In the genomic region with DNA sequence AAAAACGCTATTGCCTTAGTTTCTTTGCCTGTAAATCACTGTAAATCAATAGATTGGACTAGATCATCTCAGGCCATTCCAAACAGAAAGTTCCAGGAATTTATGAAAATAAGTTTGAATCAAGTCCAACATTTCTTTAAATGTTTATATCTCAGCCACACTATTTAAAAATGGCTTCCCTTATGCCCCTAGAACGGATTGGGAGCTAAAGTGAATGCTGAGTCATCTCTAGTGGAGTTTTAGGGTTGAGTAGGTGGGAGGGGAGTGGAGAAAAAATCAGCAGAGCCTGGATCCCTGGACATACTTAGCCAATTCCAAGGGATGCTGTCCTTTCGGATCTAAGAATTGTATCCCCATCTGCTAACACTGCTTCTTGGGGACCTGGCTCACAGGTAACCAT, we compare ENCODE assay signal across 2 cellular contexts.
TF ChIP-seq lines count a peak whose summit lies in the region.

No MANE protein-coding gene starts in this region.

TF ChIP-seq in IMR-90, 13 proteins besides CTCF, POLR2A, EP300 and RAD21:
- TF ChIP-seq FOS (IDR thresholded peaks at IDR 0.05; ENCODE audit: low read depth, low read length) (no peak), RCOR1 (IDR thresholded peaks at IDR 0.05; ENCODE audit: insufficient replicate concordance, low read length) (no peak), SMC3 (IDR thresholded peaks at IDR 0.05; ENCODE audit: low read depth, low read length) (no peak), NFE2L2 (IDR thresholded peaks at IDR 0.05; ENCODE audit: low read depth, low read length) (peak; percentile 65), MXI1 (IDR thresholded peaks at IDR 0.05; ENCODE audit: borderline replicate concordance, low read depth, low read length) (no peak), BHLHE40 (IDR thresholded peaks at IDR 0.05; ENCODE audit: low read depth, low read length) (no peak)
- TF ChIP-seq, protein P1, sequence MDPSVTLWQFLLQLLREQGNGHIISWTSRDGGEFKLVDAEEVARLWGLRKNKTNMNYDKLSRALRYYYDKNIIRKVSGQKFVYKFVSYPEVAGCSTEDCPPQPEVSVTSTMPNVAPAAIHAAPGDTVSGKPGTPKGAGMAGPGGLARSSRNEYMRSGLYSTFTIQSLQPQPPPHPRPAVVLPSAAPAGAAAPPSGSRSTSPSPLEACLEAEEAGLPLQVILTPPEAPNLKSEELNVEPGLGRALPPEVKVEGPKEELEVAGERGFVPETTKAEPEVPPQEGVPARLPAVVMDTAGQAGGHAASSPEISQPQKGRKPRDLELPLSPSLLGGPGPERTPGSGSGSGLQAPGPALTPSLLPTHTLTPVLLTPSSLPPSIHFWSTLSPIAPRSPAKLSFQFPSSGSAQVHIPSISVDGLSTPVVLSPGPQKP (IDR thresholded peaks at IDR 0.05; ENCODE audit: borderline replicate concordance, low read depth, low read length): no peak

TF ChIP-seq in K562, 482 proteins besides CTCF, POLR2A, EP300 and RAD21 (continues in another document):
- TF ChIP-seq, protein P2, sequence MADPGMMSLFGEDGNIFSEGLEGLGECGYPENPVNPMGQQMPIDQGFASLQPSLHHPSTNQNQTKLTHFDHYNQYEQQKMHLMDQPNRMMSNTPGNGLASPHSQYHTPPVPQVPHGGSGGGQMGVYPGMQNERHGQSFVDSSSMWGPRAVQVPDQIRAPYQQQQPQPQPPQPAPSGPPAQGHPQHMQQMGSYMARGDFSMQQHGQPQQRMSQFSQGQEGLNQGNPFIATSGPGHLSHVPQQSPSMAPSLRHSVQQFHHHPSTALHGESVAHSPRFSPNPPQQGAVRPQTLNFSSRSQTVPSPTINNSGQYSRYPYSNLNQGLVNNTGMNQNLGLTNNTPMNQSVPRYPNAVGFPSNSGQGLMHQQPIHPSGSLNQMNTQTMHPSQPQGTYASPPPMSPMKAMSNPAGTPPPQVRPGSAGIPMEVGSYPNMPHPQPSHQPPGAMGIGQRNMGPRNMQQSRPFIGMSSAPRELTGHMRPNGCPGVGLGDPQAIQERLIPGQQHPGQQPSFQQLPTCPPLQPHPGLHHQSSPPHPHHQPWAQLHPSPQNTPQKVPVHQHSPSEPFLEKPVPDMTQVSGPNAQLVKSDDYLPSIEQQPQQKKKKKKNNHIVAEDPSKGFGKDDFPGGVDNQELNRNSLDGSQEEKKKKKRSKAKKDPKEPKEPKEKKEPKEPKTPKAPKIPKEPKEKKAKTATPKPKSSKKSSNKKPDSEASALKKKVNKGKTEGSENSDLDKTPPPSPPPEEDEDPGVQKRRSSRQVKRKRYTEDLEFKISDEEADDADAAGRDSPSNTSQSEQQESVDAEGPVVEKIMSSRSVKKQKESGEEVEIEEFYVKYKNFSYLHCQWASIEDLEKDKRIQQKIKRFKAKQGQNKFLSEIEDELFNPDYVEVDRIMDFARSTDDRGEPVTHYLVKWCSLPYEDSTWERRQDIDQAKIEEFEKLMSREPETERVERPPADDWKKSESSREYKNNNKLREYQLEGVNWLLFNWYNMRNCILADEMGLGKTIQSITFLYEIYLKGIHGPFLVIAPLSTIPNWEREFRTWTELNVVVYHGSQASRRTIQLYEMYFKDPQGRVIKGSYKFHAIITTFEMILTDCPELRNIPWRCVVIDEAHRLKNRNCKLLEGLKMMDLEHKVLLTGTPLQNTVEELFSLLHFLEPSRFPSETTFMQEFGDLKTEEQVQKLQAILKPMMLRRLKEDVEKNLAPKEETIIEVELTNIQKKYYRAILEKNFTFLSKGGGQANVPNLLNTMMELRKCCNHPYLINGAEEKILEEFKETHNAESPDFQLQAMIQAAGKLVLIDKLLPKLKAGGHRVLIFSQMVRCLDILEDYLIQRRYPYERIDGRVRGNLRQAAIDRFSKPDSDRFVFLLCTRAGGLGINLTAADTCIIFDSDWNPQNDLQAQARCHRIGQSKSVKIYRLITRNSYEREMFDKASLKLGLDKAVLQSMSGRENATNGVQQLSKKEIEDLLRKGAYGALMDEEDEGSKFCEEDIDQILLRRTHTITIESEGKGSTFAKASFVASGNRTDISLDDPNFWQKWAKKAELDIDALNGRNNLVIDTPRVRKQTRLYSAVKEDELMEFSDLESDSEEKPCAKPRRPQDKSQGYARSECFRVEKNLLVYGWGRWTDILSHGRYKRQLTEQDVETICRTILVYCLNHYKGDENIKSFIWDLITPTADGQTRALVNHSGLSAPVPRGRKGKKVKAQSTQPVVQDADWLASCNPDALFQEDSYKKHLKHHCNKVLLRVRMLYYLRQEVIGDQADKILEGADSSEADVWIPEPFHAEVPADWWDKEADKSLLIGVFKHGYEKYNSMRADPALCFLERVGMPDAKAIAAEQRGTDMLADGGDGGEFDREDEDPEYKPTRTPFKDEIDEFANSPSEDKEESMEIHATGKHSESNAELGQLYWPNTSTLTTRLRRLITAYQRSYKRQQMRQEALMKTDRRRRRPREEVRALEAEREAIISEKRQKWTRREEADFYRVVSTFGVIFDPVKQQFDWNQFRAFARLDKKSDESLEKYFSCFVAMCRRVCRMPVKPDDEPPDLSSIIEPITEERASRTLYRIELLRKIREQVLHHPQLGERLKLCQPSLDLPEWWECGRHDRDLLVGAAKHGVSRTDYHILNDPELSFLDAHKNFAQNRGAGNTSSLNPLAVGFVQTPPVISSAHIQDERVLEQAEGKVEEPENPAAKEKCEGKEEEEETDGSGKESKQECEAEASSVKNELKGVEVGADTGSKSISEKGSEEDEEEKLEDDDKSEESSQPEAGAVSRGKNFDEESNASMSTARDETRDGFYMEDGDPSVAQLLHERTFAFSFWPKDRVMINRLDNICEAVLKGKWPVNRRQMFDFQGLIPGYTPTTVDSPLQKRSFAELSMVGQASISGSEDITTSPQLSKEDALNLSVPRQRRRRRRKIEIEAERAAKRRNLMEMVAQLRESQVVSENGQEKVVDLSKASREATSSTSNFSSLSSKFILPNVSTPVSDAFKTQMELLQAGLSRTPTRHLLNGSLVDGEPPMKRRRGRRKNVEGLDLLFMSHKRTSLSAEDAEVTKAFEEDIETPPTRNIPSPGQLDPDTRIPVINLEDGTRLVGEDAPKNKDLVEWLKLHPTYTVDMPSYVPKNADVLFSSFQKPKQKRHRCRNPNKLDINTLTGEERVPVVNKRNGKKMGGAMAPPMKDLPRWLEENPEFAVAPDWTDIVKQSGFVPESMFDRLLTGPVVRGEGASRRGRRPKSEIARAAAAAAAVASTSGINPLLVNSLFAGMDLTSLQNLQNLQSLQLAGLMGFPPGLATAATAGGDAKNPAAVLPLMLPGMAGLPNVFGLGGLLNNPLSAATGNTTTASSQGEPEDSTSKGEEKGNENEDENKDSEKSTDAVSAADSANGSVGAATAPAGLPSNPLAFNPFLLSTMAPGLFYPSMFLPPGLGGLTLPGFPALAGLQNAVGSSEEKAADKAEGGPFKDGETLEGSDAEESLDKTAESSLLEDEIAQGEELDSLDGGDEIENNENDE (IDR thresholded peaks at IDR 0.05; ENCODE audit: low read depth, low read length): no peak
- no peak for TF ChIP-seq PURB (CRISPR knock-in tag; IDR thresholded peaks at IDR 0.05; ENCODE audit: low read depth)
- no peak for TF ChIP-seq ZNF778 (CRISPR knock-in tag; IDR thresholded peaks at IDR 0.05)
- TF ChIP-seq ASH1L (IDR thresholded peaks at IDR 0.05; ENCODE audit: borderline replicate concordance, low read depth, partially characterized antibody): no peak
- TF ChIP-seq SIX5 (IDR thresholded peaks at IDR 0.05; ENCODE audit: borderline replicate concordance in 1 of 2, insufficient read depth in 1 of 2, low read depth in 1 of 2, low read length in 2 of 2): no peak
- TF ChIP-seq FUS (optimal IDR thresholded peaks at IDR 0.05; ENCODE audit: low read depth, low read length): no peak
- no peak for TF ChIP-seq ZNF41 (CRISPR knock-in tag; conservative IDR thresholded peaks at IDR 0.05)
- TF ChIP-seq, protein P3, sequence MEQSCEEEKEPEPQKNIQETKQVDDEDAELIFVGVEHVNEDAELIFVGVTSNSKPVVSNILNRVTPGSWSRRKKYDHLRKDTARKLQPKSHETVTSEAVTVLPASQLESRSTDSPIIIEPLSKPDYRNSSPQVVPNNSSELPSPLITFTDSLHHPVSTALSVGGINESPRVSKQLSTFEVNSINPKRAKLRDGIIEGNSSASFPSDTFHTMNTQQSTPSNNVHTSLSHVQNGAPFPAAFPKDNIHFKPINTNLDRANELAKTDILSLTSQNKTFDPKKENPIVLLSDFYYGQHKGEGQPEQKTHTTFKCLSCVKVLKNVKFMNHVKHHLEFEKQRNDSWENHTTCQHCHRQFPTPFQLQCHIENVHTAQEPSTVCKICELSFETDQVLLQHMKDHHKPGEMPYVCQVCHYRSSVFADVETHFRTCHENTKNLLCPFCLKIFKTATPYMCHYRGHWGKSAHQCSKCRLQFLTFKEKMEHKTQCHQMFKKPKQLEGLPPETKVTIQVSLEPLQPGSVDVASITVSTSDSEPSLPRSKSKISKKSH (CRISPR knock-in tag; IDR thresholded peaks at IDR 0.05): no peak
- TF ChIP-seq ZC3H11A (IDR thresholded peaks at IDR 0.05; ENCODE audit: low read depth, low read length): no peak
- TF ChIP-seq TEAD1 (CRISPR knock-in tag; IDR thresholded peaks at IDR 0.05): no peak
- no peak for TF ChIP-seq FOXJ2 (tag; IDR thresholded peaks at IDR 0.05)
- peak; percentile 72; the same call in 1 of the 2 replicates for TF ChIP-seq DDX20 (tag; IDR thresholded peaks at IDR 0.05; ENCODE audit: low read depth)
- TF ChIP-seq, protein P4, sequence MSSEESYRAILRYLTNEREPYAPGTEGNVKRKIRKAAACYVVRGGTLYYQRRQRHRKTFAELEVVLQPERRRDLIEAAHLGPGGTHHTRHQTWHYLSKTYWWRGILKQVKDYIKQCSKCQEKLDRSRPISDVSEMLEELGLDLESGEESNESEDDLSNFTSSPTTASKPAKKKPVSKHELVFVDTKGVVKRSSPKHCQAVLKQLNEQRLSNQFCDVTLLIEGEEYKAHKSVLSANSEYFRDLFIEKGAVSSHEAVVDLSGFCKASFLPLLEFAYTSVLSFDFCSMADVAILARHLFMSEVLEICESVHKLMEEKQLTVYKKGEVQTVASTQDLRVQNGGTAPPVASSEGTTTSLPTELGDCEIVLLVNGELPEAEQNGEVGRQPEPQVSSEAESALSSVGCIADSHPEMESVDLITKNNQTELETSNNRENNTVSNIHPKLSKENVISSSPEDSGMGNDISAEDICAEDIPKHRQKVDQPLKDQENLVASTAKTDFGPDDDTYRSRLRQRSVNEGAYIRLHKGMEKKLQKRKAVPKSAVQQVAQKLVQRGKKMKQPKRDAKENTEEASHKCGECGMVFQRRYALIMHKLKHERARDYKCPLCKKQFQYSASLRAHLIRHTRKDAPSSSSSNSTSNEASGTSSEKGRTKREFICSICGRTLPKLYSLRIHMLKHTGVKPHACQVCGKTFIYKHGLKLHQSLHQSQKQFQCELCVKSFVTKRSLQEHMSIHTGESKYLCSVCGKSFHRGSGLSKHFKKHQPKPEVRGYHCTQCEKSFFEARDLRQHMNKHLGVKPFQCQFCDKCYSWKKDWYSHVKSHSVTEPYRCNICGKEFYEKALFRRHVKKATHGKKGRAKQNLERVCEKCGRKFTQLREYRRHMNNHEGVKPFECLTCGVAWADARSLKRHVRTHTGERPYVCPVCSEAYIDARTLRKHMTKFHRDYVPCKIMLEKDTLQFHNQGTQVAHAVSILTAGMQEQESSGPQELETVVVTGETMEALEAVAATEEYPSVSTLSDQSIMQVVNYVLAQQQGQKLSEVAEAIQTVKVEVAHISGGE (CRISPR knock-in tag; IDR thresholded peaks at IDR 0.05): no peak
- TF ChIP-seq BACH1 (tag; IDR thresholded peaks at IDR 0.05): no peak
- TF ChIP-seq ZNF282 (CRISPR knock-in tag; IDR thresholded peaks at IDR 0.05): no peak
- TF ChIP-seq, protein P5, sequence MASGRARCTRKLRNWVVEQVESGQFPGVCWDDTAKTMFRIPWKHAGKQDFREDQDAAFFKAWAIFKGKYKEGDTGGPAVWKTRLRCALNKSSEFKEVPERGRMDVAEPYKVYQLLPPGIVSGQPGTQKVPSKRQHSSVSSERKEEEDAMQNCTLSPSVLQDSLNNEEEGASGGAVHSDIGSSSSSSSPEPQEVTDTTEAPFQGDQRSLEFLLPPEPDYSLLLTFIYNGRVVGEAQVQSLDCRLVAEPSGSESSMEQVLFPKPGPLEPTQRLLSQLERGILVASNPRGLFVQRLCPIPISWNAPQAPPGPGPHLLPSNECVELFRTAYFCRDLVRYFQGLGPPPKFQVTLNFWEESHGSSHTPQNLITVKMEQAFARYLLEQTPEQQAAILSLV (tag; IDR thresholded peaks at IDR 0.05): no peak
- TF ChIP-seq C11orf30 (IDR thresholded peaks at IDR 0.05; ENCODE audit: low read depth): peak; percentile 67
- TF ChIP-seq PTTG1 (tag; IDR thresholded peaks at IDR 0.05; ENCODE audit: low read depth): peak; percentile 66; the same call in 1 of the 2 replicates
- no peak for TF ChIP-seq SETDB1 (IDR thresholded peaks at IDR 0.05; ENCODE audit: low read length)
- TF ChIP-seq RBM39 (optimal IDR thresholded peaks at IDR 0.05; ENCODE audit: low read depth, low read length): no peak
- TF ChIP-seq, protein P6, sequence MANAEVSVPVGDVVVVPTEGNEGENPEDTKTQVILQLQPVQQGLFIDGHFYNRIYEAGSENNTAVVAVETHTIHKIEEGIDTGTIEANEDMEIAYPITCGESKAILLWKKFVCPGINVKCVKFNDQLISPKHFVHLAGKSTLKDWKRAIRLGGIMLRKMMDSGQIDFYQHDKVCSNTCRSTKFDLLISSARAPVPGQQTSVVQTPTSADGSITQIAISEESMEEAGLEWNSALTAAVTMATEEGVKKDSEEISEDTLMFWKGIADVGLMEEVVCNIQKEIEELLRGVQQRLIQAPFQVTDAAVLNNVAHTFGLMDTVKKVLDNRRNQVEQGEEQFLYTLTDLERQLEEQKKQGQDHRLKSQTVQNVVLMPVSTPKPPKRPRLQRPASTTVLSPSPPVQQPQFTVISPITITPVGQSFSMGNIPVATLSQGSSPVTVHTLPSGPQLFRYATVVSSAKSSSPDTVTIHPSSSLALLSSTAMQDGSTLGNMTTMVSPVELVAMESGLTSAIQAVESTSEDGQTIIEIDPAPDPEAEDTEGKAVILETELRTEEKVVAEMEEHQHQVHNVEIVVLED (CRISPR knock-in tag; IDR thresholded peaks at IDR 0.05): no peak
- no peak for TF ChIP-seq ESRRB (CRISPR knock-in tag; IDR thresholded peaks at IDR 0.05; ENCODE audit: borderline replicate concordance)
- TF ChIP-seq SREBF2 (CRISPR knock-in tag; IDR thresholded peaks at IDR 0.05): no peak
- no peak for TF ChIP-seq ZNF584 (CRISPR knock-in tag; IDR thresholded peaks at IDR 0.05; ENCODE audit: low read depth)
- TF ChIP-seq MCM2 (IDR thresholded peaks at IDR 0.05; ENCODE audit: low read depth): no peak
- no peak for TF ChIP-seq KLF16 (IDR thresholded peaks at IDR 0.05)
- no peak for TF ChIP-seq TGIF2 (CRISPR knock-in tag; IDR thresholded peaks at IDR 0.05)
- no peak for TF ChIP-seq ZEB2 (IDR thresholded peaks at IDR 0.05)
- no peak for TF ChIP-seq ZFX (CRISPR knock-in tag; IDR thresholded peaks at IDR 0.05)
- TF ChIP-seq NFRKB (IDR thresholded peaks at IDR 0.05; ENCODE audit: low read depth): no peak
- TF ChIP-seq NR2C1 (IDR thresholded peaks at IDR 0.05): no peak
- TF ChIP-seq NR2C1 (tag; IDR thresholded peaks at IDR 0.05): peak; percentile 42
- no peak for TF ChIP-seq NBN (IDR thresholded peaks at IDR 0.05; ENCODE audit: low read depth)
- no peak for TF ChIP-seq ADNP (tag; IDR thresholded peaks at IDR 0.05)
- TF ChIP-seq TOE1 (IDR thresholded peaks at IDR 0.05; ENCODE audit: borderline replicate concordance): no peak
- no peak for TF ChIP-seq TOE1 (CRISPR knock-in tag; IDR thresholded peaks at IDR 0.05; ENCODE audit: borderline replicate concordance, low read depth)
- peak; percentile 72 for TF ChIP-seq NFE2 (IDR thresholded peaks at IDR 0.05; ENCODE audit: low read depth)
